Comparison of ENCODE assay signal across 1 cellular context in genomic region chr5:84088996-84089395, GRCh38.
TF ChIP-seq lines count a peak whose summit lies in the region.

No MANE protein-coding gene starts in this region.

TF ChIP-seq in GM12878, 131 proteins besides CTCF, POLR2A, EP300 and RAD21 (continued from another document):
- TF ChIP-seq SUPT20H (IDR thresholded peaks at IDR 0.05; ENCODE audit: borderline replicate concordance, control insufficient read depth, low read depth, low read length) (no peak), POLR2AphosphoS5 (IDR thresholded peaks at IDR 0.05; ENCODE audit: low read length) (no peak)
